In genomic region chr12:54001283-54002187, GRCh38 we compare ENCODE assay signal across 1 cellular context.
TF ChIP-seq lines count a peak whose summit lies in the region.

No MANE protein-coding gene starts in this region.

TF ChIP-seq in GM23338, 12 proteins besides CTCF, POLR2A, EP300 and RAD21:
- TF ChIP-seq ZNF462 (CRISPR knock-in tag; IDR thresholded peaks at IDR 0.05): no peak
- peak; percentile 87 for TF ChIP-seq EZH2 (IDR thresholded peaks at IDR 0.05; ENCODE audit: low read depth, unreplicated experiment)
- TF ChIP-seq CREB1 (CRISPR knock-in tag; IDR thresholded peaks at IDR 0.05; ENCODE audit: low read depth): no peak
- no peak for TF ChIP-seq ZNF114 (CRISPR knock-in tag; IDR thresholded peaks at IDR 0.05)
- TF ChIP-seq STAT1 (IDR thresholded peaks at IDR 0.05; ENCODE audit: unreplicated experiment): no peak
- TF ChIP-seq EZH2phosphoT487 (IDR thresholded peaks at IDR 0.05; ENCODE audit: unreplicated experiment): no peak
